In the genomic region with DNA sequence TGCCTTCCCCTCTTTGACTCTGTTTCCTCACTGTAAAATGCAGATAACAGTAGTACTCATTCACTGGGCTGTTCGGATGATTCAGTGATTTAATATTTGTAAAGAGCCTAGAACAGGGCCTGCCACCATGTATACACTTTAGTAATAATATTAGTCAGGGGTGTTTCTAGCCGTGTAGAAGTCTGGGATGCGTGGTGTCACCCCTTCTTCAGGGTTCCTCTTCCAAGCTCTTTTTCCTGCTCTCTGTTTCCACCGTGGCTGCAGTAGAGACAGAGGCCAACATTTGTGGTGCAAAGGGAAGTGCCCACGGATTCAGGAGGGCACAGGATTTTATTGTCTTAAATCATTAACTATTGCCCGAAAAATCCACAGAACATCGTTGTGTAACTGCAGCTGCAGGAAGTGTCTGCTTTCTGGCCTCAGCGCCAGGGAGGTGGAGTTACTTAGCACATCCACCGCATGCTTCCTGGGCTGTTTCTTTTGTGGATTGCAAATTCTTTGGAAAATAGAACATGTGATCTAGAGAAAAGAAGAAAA, we compare ENCODE assay signal across 8 cellular contexts.
DNase-seq lines count a peak whose midpoint lies in the region; ATAC-seq and TF ChIP-seq lines count a peak whose summit lies in the region.

No MANE protein-coding gene starts in this region.

- no peaks in the 10 kb centered on the region for H3K36me3 Mint-ChIP-seq in osteocyte (ENCODE audit: unreplicated experiment)

- no peak for TF ChIP-seq CTCF in osteocyte (IDR thresholded peaks at IDR 0.05)
- no peak for TF ChIP-seq CTCF in GM20000 (IDR thresholded peaks at IDR 0.05; ENCODE audit: extremely low read depth, missing control alignments)

- peak; percentile 34 for ATAC-seq in GM21825 (IDR thresholded peaks at IDR 0.05; ENCODE audit: unreplicated experiment)

- H3K4me1 Mint-ChIP-seq in osteocyte (ENCODE audit: unreplicated experiment): peaks cover 78% of the 10 kb centered on the region

- peak overlapping the region; percentile 66 for H3K4me3 Mint-ChIP-seq in osteocyte (ENCODE audit: unreplicated experiment)

- no peaks in the 10 kb centered on the region for H3K27me3 Mint-ChIP-seq in osteocyte (ENCODE audit: unreplicated experiment)

- DNase-seq in fibroblast of gingiva (ENCODE audit: low read depth) (peak; percentile 88), osteocyte (ENCODE audit: extremely low spot score, unreplicated experiment) (no peak), DMS79 treated with DMSO at 0.1 percent for 48 hours (lab: John Stamatoyannopoulos, UW) (no peak), GM20000 (ENCODE audit: low spot score) (no peak), hepatic stellate cell (ENCODE audit: low spot score) (no peak)
- DNase-seq in activated CD8-positive, alpha-beta memory T cell treated with anti-CD3 and anti-CD28 coated beads, Interleukin-2, amount 50 U/mL, for 4 hours: no peak

- H3K27ac Mint-ChIP-seq in osteocyte (ENCODE audit: unreplicated experiment): peak overlapping the region; percentile 93

- H3K9me3 Mint-ChIP-seq in osteocyte (ENCODE audit: unreplicated experiment): no peaks in the 10 kb centered on the region

TF ChIP-seq in PFSK-1, 5 proteins besides CTCF, POLR2A, EP300 and RAD21:
- TF ChIP-seq, protein P1, sequence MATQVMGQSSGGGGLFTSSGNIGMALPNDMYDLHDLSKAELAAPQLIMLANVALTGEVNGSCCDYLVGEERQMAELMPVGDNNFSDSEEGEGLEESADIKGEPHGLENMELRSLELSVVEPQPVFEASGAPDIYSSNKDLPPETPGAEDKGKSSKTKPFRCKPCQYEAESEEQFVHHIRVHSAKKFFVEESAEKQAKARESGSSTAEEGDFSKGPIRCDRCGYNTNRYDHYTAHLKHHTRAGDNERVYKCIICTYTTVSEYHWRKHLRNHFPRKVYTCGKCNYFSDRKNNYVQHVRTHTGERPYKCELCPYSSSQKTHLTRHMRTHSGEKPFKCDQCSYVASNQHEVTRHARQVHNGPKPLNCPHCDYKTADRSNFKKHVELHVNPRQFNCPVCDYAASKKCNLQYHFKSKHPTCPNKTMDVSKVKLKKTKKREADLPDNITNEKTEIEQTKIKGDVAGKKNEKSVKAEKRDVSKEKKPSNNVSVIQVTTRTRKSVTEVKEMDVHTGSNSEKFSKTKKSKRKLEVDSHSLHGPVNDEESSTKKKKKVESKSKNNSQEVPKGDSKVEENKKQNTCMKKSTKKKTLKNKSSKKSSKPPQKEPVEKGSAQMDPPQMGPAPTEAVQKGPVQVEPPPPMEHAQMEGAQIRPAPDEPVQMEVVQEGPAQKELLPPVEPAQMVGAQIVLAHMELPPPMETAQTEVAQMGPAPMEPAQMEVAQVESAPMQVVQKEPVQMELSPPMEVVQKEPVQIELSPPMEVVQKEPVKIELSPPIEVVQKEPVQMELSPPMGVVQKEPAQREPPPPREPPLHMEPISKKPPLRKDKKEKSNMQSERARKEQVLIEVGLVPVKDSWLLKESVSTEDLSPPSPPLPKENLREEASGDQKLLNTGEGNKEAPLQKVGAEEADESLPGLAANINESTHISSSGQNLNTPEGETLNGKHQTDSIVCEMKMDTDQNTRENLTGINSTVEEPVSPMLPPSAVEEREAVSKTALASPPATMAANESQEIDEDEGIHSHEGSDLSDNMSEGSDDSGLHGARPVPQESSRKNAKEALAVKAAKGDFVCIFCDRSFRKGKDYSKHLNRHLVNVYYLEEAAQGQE (IDR thresholded peaks at IDR 0.05; ENCODE audit: insufficient read depth in 1 of 2, low read depth in 2 of 2, low read length in 2 of 2): no peak
- 0 out of 2 replicates have a peak, but pooled peaks have one; percentile 26 for TF ChIP-seq POLR2AphosphoS5 (IDR thresholded peaks at IDR 0.05; ENCODE audit: low read depth, low read length)
- peak; percentile 30 for TF ChIP-seq FOXP2 (optimal IDR thresholded peaks at IDR 0.05; ENCODE audit: borderline replicate concordance, extremely low read depth, extremely low read length, insufficient read depth)
- TF ChIP-seq TAF1 (IDR thresholded peaks at IDR 0.05; ENCODE audit: borderline replicate concordance, insufficient read depth, low read length): no peak
- no peak for TF ChIP-seq SIN3A (IDR thresholded peaks at IDR 0.05; ENCODE audit: borderline replicate concordance, insufficient read depth, low read length)
